ENCODE assay signal across 19 cellular contexts in genomic region chr11:63405114-63405513, GRCh38. TPM values are rescaled to one million over a fixed set of nuclear protein-coding genes. Genes with fewer than 3 reads are reported as not detected.
DNase-seq lines count a peak whose midpoint lies in the region; ATAC-seq, FAIRE-seq and TF ChIP-seq lines count a peak whose summit lies in the region.
"Had no signal": no experiment of that assay in that cellular context is flagged by ENCODE, and none has a peak within 500 bp of the region (broad histone marks: within the 10 kb centered on the region; RNA-seq: fewer than 3 reads in every experiment).

No MANE protein-coding gene starts in this region.

- dilution Hi-C loops in mammary epithelial cell (cut with HindIII; ENCODE audit: low sequenced_read_pairs): no loop called here

- no TSS peak for BruUV-seq in MCF 10A (replicated peaks; lab: Mats Ljungman, UMichigan)
- no TSS peak for BruUV-seq in mammary epithelial cell (replicated peaks; lab: Mats Ljungman, UMichigan)

- CTCF ChIA-PET in MCF 10A (lab: Yijun Ruan, JAX) (no interaction called here), mammary epithelial cell (lab: Charles Lee; ENCODE audit: low non-redundant PET) (no interaction called here)

- no peak for FAIRE-seq in pancreas (lab: Jason Lieb, UNC)
- FAIRE-seq: D721Med, G401.6, GM12891, H54 had no signal

- peak; percentile 2 for DNase-seq in MCF 10A (ENCODE audit: unreplicated experiment)
- no peak for DNase-seq in mammary epithelial cell
- DNase-seq in left lobe of liver (ENCODE audit: low spot score): no peak
- no peak for DNase-seq in pancreas
- DNase-seq in stimulated activated CD4-positive, alpha-beta T cell treated with anti-CD3 and anti-CD28 coated beads, Interleukin-4, amount 100 ng/mL, for 4 hours: no peak
- no peak for DNase-seq in upper lobe of left lung
- DNase-seq: AML-193; CD4-positive, alpha-beta T cell had no signal

- no peak overlapping the region for H3K4me2 ChIP-seq in mammary epithelial cell (ENCODE audit: insufficient read depth, low read depth, low read length)
- H3K4me2 ChIP-seq: A549, GM23338 had no signal

- H2AFZ ChIP-seq in mammary epithelial cell (ENCODE audit: low read depth, low read length): no peak overlapping the region

- H3K4me1 ChIP-seq in mammary epithelial cell (ENCODE audit: insufficient read depth, low read length) (no peaks in the 10 kb centered on the region), pancreas (peaks cover 4 to 10% (median 7%) of the 10 kb centered on the region in 3 donors), upper lobe of left lung (no peaks in the 10 kb centered on the region)
- H3K4me1 ChIP-seq: A549 had no signal

- H3K9me3 ChIP-seq in mammary epithelial cell (replicated peaks; ENCODE audit: insufficient read depth, low read length): no peaks in the 10 kb centered on the region
- H3K9me3 ChIP-seq in pancreas: no peaks in the 10 kb centered on the region
- no peaks in the 10 kb centered on the region for H3K9me3 ChIP-seq in upper lobe of left lung
- H3K9me3 ChIP-seq: A549, Caco-2 had no signal

- WGBS in mammary epithelial cell (ENCODE audit: low coverage, missing lambda C conversion rate): 40% methylated on average over 3 of the region's 3 CpGs
- WGBS in pancreas, 2 donors: 30 to 43% methylated on average over 3 of the region's 3 CpGs
- WGBS in upper lobe of left lung, 2 donors: 76 to 81% methylated on average over 3 of the region's 3 CpGs

- intact Hi-C loops in MCF 10A (cut with micrococcal nuclease) (no loop called here), mammary epithelial cell (cut with micrococcal nuclease) (no loop called here), pancreas (cut with DNase I) (no loop called here)

- no peak overlapping the region for H3K4me3 Mint-ChIP-seq in MCF 10A (ENCODE audit: unreplicated experiment)
- H3K4me3 Mint-ChIP-seq: CD4-positive, alpha-beta T cell; GM23338 had no signal

- H4K20me1 ChIP-seq in mammary epithelial cell (ENCODE audit: insufficient read depth, low read length): no peaks in the 10 kb centered on the region

- POLR2A ChIA-PET in MCF 10A (lab: Yijun Ruan, JAX): no interaction called here

- no peaks in the 10 kb centered on the region for H3K36me3 Mint-ChIP-seq in MCF 10A (ENCODE audit: insufficient read depth, unreplicated experiment)

- H3K4me3 ChIP-seq in mammary epithelial cell (replicated peaks in 1 of 3; ENCODE audit: insufficient read depth in 1 of 3, low read depth in 2 of 3, low read length in 3 of 3) (no peak overlapping the region), pancreas (no peak overlapping the region), upper lobe of left lung (no peak overlapping the region)
- H3K4me3 ChIP-seq: A549, GM23338 had no signal

- in situ Hi-C loops in mammary epithelial cell (cut with MboI; ENCODE audit: low sequenced_read_pairs in 2 of 2): no loop called here

- TF ChIP-seq CTCF in MCF 10A (IDR thresholded peaks at IDR 0.05; ENCODE audit: unreplicated experiment) (no peak), mammary epithelial cell (conservative IDR thresholded peaks at IDR 0.05 in 1 of 2, IDR thresholded peaks at IDR 0.05 in 1 of 2; ENCODE audit: extremely low read depth in 1 of 2, insufficient read depth in 1 of 2, low read depth in 1 of 2, low read length in 2 of 2) (no peak), pancreas (IDR thresholded peaks at IDR 0.05) (no peak), upper lobe of left lung (IDR thresholded peaks at IDR 0.05) (no peak)

- H3K27ac ChIP-seq in mammary epithelial cell (ENCODE audit: insufficient read depth, low read depth, low read length) (no peak overlapping the region), pancreas (peak overlapping the region; percentile 14 to 36 (median 30)), upper lobe of left lung (no peak overlapping the region)
- H3K27ac ChIP-seq: 22Rv1, A549, C4-2B had no signal

- no peaks in the 10 kb centered on the region for H3K79me2 ChIP-seq in mammary epithelial cell (ENCODE audit: insufficient read depth, low read length)

- no peaks in the 10 kb centered on the region for H3K9me3 Mint-ChIP-seq in MCF 10A (ENCODE audit: unreplicated experiment)
- H3K9me3 Mint-ChIP-seq: CD4-positive, alpha-beta T cell; GM23338 had no signal

- TF ChIP-seq EP300 in upper lobe of left lung (IDR thresholded peaks at IDR 0.05): no peak

- peaks cover 83% of the 10 kb centered on the region for H3K27me3 Mint-ChIP-seq in MCF 10A (ENCODE audit: insufficient read depth, unreplicated experiment)

- H3K27ac Mint-ChIP-seq in MCF 10A (ENCODE audit: low read depth, unreplicated experiment): no peak overlapping the region
- H3K27ac Mint-ChIP-seq: CD4-positive, alpha-beta T cell; GM23338 had no signal

- ATAC-seq in left lobe of liver (peak; percentile 61), pancreas (peak; percentile 51 to 65 (median 60)), GM19455 (IDR thresholded peaks at IDR 0.05; ENCODE audit: unreplicated experiment) (no peak), upper lobe of left lung (ENCODE audit: low FRiP score in 2 of 2) (no peak)
- ATAC-seq: A549, GM23338 had no signal

- H3K9ac ChIP-seq in mammary epithelial cell (ENCODE audit: insufficient read depth, low read length): no peak overlapping the region

- TF ChIP-seq POLR2A in upper lobe of left lung (IDR thresholded peaks at IDR 0.05): no peak

- peaks cover 2% of the 10 kb centered on the region for H3K27me3 ChIP-seq in mammary epithelial cell (ENCODE audit: insufficient read depth, low read length)
- no peaks in the 10 kb centered on the region for H3K27me3 ChIP-seq in pancreas
- H3K27me3 ChIP-seq in upper lobe of left lung: no peaks in the 10 kb centered on the region

- H3K4me1 Mint-ChIP-seq in MCF 10A (ENCODE audit: insufficient read depth, unreplicated experiment): no peaks in the 10 kb centered on the region
- H3K4me1 Mint-ChIP-seq: GM23338 had no signal

- H3K36me3 ChIP-seq in mammary epithelial cell (ENCODE audit: insufficient read depth, low read length) (no peaks in the 10 kb centered on the region), pancreas (no peaks in the 10 kb centered on the region), upper lobe of left lung (no peaks in the 10 kb centered on the region)

RNA-seq across cellular contexts. Expression of gene SLC22A9, which starts 35.5 kb away (rescaled TPM):
- total RNA-seq in MCF 10A (2022) (not detected in 2 replicates), mammary epithelial cell (not detected), left lobe of liver (16.4 TPM), pancreas (under 1 TPM in 4 of 6 donors, not detected in 2; 0.12 to 0.44 (median 0.20) TPM), upper lobe of left lung (not detected)
- polyA plus RNA-seq in mammary epithelial cell (not detected), pancreas (under 1 TPM in 1 of 2 donors, not detected in 1; 0.26 TPM)
- polyA minus RNA-seq in mammary epithelial cell: not detected
- total RNA-seq: CD4-positive, alpha-beta T cell; GM23338 had no signal
- polyA plus RNA-seq: A549, BJ, GM23338 had no signal

Comparison
In these comparisons a context has a peak if more than half of its experiments do, and no peak if none do; other contexts are left out.
1. H3K27ac ChIP-seq: peak in pancreas (4 of 4); none in mammary epithelial cell (single experiment) and upper lobe of left lung (0 of 4).
2. ATAC-seq: peak in left lobe of liver (single experiment) and pancreas (4 of 4); none in GM19455 (single experiment) and upper lobe of left lung (0 of 2).
3. RNA of gene SLC22A9, which starts 35.5 kb away (total RNA-seq): 16.4 TPM in left lobe of liver (single experiment); 0.12 to 0.44 TPM in pancreas, not detected in MCF 10A, not detected in mammary epithelial cell and not detected in upper lobe of left lung; every median in the first group is over 10 times any median in the second.